Comparison of ENCODE assay signal across 18 cellular contexts in genomic region chr3:18418173-18418572, GRCh38. TPM values are rescaled to one million over a fixed set of nuclear protein-coding genes. Genes with fewer than 3 reads are reported as not detected.
A peak's percentile ranks its signal among the peaks of the same experiment; 100 is the strongest.
DNase-seq lines count a peak whose midpoint lies in the region; ATAC-seq and TF ChIP-seq lines count a peak whose summit lies in the region.
"Had no signal": no experiment of that assay in that cellular context is flagged by ENCODE, and none has a peak within 500 bp of the region (broad histone marks: within the 10 kb centered on the region; RNA-seq: fewer than 3 reads in every experiment).

No MANE protein-coding gene starts in this region.

- no peaks in the 10 kb centered on the region for H3K27me3 Mint-ChIP-seq in T-helper 2 cell treated with Interferon-gamma antibody and Interleukin-4, amounts not matched to agents 5 μg/mL and 100 μg/mL, for 36 hours (ENCODE audit: low read depth)
- H3K27me3 Mint-ChIP-seq in CD8-positive, alpha-beta T cell (ENCODE audit: low read depth), result no peaks in the 10 kb centered on the region
- no peaks in the 10 kb centered on the region for H3K27me3 Mint-ChIP-seq in naive thymus-derived CD8-positive, alpha-beta T cell

- peak overlapping the region; percentile 44 for H3K27ac ChIP-seq in CD8-positive, alpha-beta T cell (ENCODE audit: low read depth, low read length)
- no peak overlapping the region for H3K27ac ChIP-seq in WERI-Rb-1
- H3K27ac ChIP-seq: BLaER1 treated with 17β-estradiol and CSF1 and Interleukin-3, amounts not matched to agents 10 nM and 100 nM; epithelial cell of prostate; suprapubic skin; vagina had no signal

- peaks cover 81% of the 10 kb centered on the region for H3K4me1 ChIP-seq in CD8-positive, alpha-beta T cell (ENCODE audit: insufficient read depth, low read length)

- H3K36me3 Mint-ChIP-seq in T-helper 2 cell treated with Interferon-gamma antibody and Interleukin-4, amounts not matched to agents 5 μg/mL and 100 μg/mL, for 36 hours (ENCODE audit: low read depth), result peaks cover 86% of the 10 kb centered on the region
- peaks cover 76% of the 10 kb centered on the region for H3K36me3 Mint-ChIP-seq in CD8-positive, alpha-beta T cell
- H3K36me3 Mint-ChIP-seq in activated naive CD4-positive, alpha-beta T cell treated with anti-CD3 and anti-CD28 coated beads, Interleukin-2, amount 50 U/mL, for 72 hours, result peaks cover 59 to 74% of the 10 kb centered on the region in 2 donors
- peaks cover 21 to 72% (median 37%) of the 10 kb centered on the region in 3 donors for H3K36me3 Mint-ChIP-seq in naive thymus-derived CD8-positive, alpha-beta T cell

- CTCF ChIA-PET in CD8-positive, alpha-beta T cell (lab: Charles Lee), result interaction anchor here (0.6 to 1.3 kb wide), 6 partner anchors 8 to 340 kb away, joined by 3 read pairs; no protein-coding TSS in a partner anchor

- TF ChIP-seq CTCF in CD8-positive, alpha-beta T cell (IDR thresholded peaks at IDR 0.05), result no peak
- TF ChIP-seq CTCF in WERI-Rb-1 (IDR thresholded peaks at IDR 0.05; ENCODE audit: low read depth, low read length), result no peak

- DNase-seq in T-helper 2 cell treated with Interferon-gamma antibody and Interleukin-4, amounts not matched to agents 5 μg/mL and 100 μg/mL, for 36 hours (ENCODE audit: low spot score), result no peak
- no peak for DNase-seq in T-helper 2 cell
- no peak for DNase-seq in CD8-positive, alpha-beta T cell
- no peak for DNase-seq in activated naive CD4-positive, alpha-beta T cell treated with anti-CD3 and anti-CD28 coated beads, Interleukin-2, amount 50 U/mL, for 72 hours (ENCODE audit: low spot score in 2 of 2)
- peak in 2 of 10 donors; percentile 50 to 52 for DNase-seq in naive thymus-derived CD8-positive, alpha-beta T cell
- no peak for DNase-seq in WERI-Rb-1
- no peak for DNase-seq in dedifferentiated amniotic fluid mesenchymal stem cell (ENCODE audit: extremely low spot score)
- no peak for DNase-seq in NAMALWA (ENCODE audit: low spot score)
- DNase-seq: anterior cingulate cortex; DMS 273 treated with DMSO at 0.1 percent for 48 hours; HCEC 1CT; NCI-H1105 treated with DMSO at 0.1 percent for 48 hours; stimulated activated CD4-positive, alpha-beta T cell treated with anti-CD3 and anti-CD28 coated beads, Interleukin-12 subunit alpha, Interleukin-12 subunit beta, amount 100 ng/mL, for 4 hours had no signal

- peak overlapping the region; percentile 7 for H3K4me3 ChIP-seq in CD8-positive, alpha-beta T cell (ENCODE audit: low read depth, low read length)
- H3K4me3 ChIP-seq in WERI-Rb-1 (ENCODE audit: low read depth, low read length), result no peak overlapping the region
- H3K4me3 ChIP-seq: BLaER1 treated with 17β-estradiol and CSF1 and Interleukin-3, amounts not matched to agents 10 nM and 100 nM; lung; suprapubic skin; vagina had no signal

- H3K4me1 Mint-ChIP-seq in T-helper 2 cell treated with Interferon-gamma antibody and Interleukin-4, amounts not matched to agents 5 μg/mL and 100 μg/mL, for 36 hours (ENCODE audit: low read depth), result peaks cover 79% of the 10 kb centered on the region
- peaks cover 91% of the 10 kb centered on the region for H3K4me1 Mint-ChIP-seq in CD8-positive, alpha-beta T cell (ENCODE audit: low read depth)
- H3K4me1 Mint-ChIP-seq in naive thymus-derived CD8-positive, alpha-beta T cell, result peaks cover 37 to 91% (median 80%) of the 10 kb centered on the region in 4 donors

- H3K9me3 ChIP-seq in CD8-positive, alpha-beta T cell (ENCODE audit: low read length), result no peaks in the 10 kb centered on the region
- H3K9me3 ChIP-seq in WERI-Rb-1 (ENCODE audit: severe bottlenecking), result no peaks in the 10 kb centered on the region
- H3K9me3 ChIP-seq: BLaER1 treated with 17β-estradiol and CSF1 and Interleukin-3, amounts not matched to agents 10 nM and 100 nM; suprapubic skin; vagina had no signal

- H3K4me3 Mint-ChIP-seq in T-helper 2 cell treated with Interferon-gamma antibody and Interleukin-4, amounts not matched to agents 5 μg/mL and 100 μg/mL, for 36 hours, result peak overlapping the region; percentile 84
- H3K4me3 Mint-ChIP-seq in CD8-positive, alpha-beta T cell, result peak overlapping the region; percentile 75
- peak overlapping the region; percentile 62 to 96 (median 84) for H3K4me3 Mint-ChIP-seq in naive thymus-derived CD8-positive, alpha-beta T cell

- peak; percentile 30 for ATAC-seq in CD8-positive, alpha-beta T cell
- ATAC-seq in activated naive CD4-positive, alpha-beta T cell treated with anti-CD3 and anti-CD28 coated beads, Interleukin-2, amount 50 U/mL, for 72 hours, result peak in 1 of 2 donors; percentile 9
- ATAC-seq in naive thymus-derived CD8-positive, alpha-beta T cell, result peak; percentile 31 to 33

- intact Hi-C loops in CD8-positive, alpha-beta T cell (cut with DNase I, micrococcal nuclease), result loop anchor here in 1 of 2 experiments (1.0 kb wide), 1 partner anchor 8 kb away; no protein-coding TSS in a partner anchor

- POLR2A ChIA-PET in CD8-positive, alpha-beta T cell (lab: Charles Lee), result interaction anchor here (0.8 to 2.1 kb wide), 7 partner anchors 12 to 46 kb away, joined by 3 to 13 read pairs (median 4); no protein-coding TSS in a partner anchor
- POLR2A ChIA-PET in naive thymus-derived CD8-positive, alpha-beta T cell (lab: Charles Lee), result interaction anchor here (0.8 to 3.2 kb wide), 11 partner anchors 12 to 328 kb away, joined by 3 to 23 read pairs (median 5); no protein-coding TSS in a partner anchor

- peak overlapping the region; percentile 90 for H3K27ac Mint-ChIP-seq in T-helper 2 cell treated with Interferon-gamma antibody and Interleukin-4, amounts not matched to agents 5 μg/mL and 100 μg/mL, for 36 hours
- H3K27ac Mint-ChIP-seq in CD8-positive, alpha-beta T cell, result peak overlapping the region; percentile 88
- H3K27ac Mint-ChIP-seq in activated naive CD4-positive, alpha-beta T cell treated with anti-CD3 and anti-CD28 coated beads, Interleukin-2, amount 50 U/mL, for 72 hours, result peak overlapping the region; percentile 57 to 97
- peak overlapping the region; percentile 91 to 99 (median 95) for H3K27ac Mint-ChIP-seq in naive thymus-derived CD8-positive, alpha-beta T cell

- H3K36me3 ChIP-seq in CD8-positive, alpha-beta T cell (ENCODE audit: insufficient read depth, low read length), result peaks cover 34% of the 10 kb centered on the region
- no peaks in the 10 kb centered on the region for H3K36me3 ChIP-seq in WERI-Rb-1

- no peaks in the 10 kb centered on the region for H3K27me3 ChIP-seq in CD8-positive, alpha-beta T cell (ENCODE audit: insufficient read depth, low read length)
- no peaks in the 10 kb centered on the region for H3K27me3 ChIP-seq in WERI-Rb-1 (ENCODE audit: insufficient read depth, low read depth, severe bottlenecking)
- H3K27me3 ChIP-seq: BLaER1 treated with 17β-estradiol and CSF1 and Interleukin-3, amounts not matched to agents 10 nM and 100 nM; suprapubic skin; vagina had no signal

- no peaks in the 10 kb centered on the region for H3K9me3 Mint-ChIP-seq in T-helper 2 cell treated with Interferon-gamma antibody and Interleukin-4, amounts not matched to agents 5 μg/mL and 100 μg/mL, for 36 hours
- no peaks in the 10 kb centered on the region for H3K9me3 Mint-ChIP-seq in CD8-positive, alpha-beta T cell
- H3K9me3 Mint-ChIP-seq in activated naive CD4-positive, alpha-beta T cell treated with anti-CD3 and anti-CD28 coated beads, Interleukin-2, amount 50 U/mL, for 72 hours, result no peaks in the 10 kb centered on the region
- no peaks in the 10 kb centered on the region for H3K9me3 Mint-ChIP-seq in naive thymus-derived CD8-positive, alpha-beta T cell

RNA-seq across cellular contexts. Expression of gene SATB1, which starts 7.0 kb away (rescaled TPM):
- total RNA-seq in CD8-positive, alpha-beta T cell, result 100 to 1,000 TPM; 333 to 346 TPM
- 100 to 1,000 TPM; 279 to 444 TPM for total RNA-seq in activated naive CD4-positive, alpha-beta T cell treated with anti-CD3 and anti-CD28 coated beads, Interleukin-2, amount 50 U/mL, for 72 hours
- total RNA-seq in naive thymus-derived CD8-positive, alpha-beta T cell, result 100 to 1,000 TPM; 429 to 436 TPM
- polyA plus RNA-seq in naive thymus-derived CD8-positive, alpha-beta T cell, result 100 to 1,000 TPM; 196 to 265 (median 242) TPM
